In the genomic region with DNA sequence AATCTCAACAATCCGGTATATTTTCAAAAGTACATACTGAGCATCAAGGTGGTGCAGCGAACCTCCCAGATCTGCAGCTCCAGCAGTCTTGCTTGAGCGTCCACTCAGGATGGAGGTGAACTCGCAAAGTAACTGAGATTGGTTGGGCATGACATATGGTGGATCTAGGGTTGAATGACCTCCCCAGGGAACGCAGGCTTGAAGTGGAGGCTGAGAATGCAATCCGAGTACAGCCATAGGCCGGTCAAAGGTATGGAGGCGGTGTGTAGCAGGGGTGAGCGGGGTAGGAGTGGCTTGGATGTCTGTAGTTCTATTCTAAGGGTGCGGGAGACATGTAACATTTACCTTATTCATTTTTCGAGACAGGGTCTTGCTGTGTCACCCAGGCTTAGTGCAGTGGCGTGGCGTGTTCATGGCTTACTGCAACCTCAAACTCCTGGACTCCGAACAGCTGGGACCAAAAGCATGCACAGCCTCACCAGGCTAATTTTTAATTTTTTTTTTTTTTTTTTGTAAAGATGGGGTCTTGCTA, we compare ENCODE assay signal across 8 cellular contexts. TPM values are rescaled to one million over a fixed set of nuclear protein-coding genes. Genes with fewer than 3 reads are reported as not detected.
DNase-seq lines count a peak whose midpoint lies in the region; ATAC-seq and TF ChIP-seq lines count a peak whose summit lies in the region.

No MANE protein-coding gene starts in this region.

- no peaks in the 10 kb centered on the region for H3K27me3 Mint-ChIP-seq in activated T-cell treated with anti-CD3 and anti-CD28 coated beads, Interleukin-2, amount 50 U/mL, for 4 hours (ENCODE audit: low read depth)
- H3K27me3 Mint-ChIP-seq in neural crest cell (ENCODE audit: low read depth), result no peaks in the 10 kb centered on the region

- H3K4me1 Mint-ChIP-seq in activated T-cell treated with anti-CD3 and anti-CD28 coated beads, Interleukin-2, amount 50 U/mL, for 4 hours (ENCODE audit: low read depth), result peaks cover 37% of the 10 kb centered on the region
- peaks cover 37% of the 10 kb centered on the region for H3K4me1 Mint-ChIP-seq in neural crest cell

- no peak for TF ChIP-seq CTCF in foreskin fibroblast (IDR thresholded peaks at IDR 0.05; ENCODE audit: low read depth, low read length)
- TF ChIP-seq CTCF in neural crest cell (conservative IDR thresholded peaks at IDR 0.05), result no peak

- no peaks in the 10 kb centered on the region for H3K9me3 Mint-ChIP-seq in activated T-cell treated with anti-CD3 and anti-CD28 coated beads, Interleukin-2, amount 50 U/mL, for 4 hours
- H3K9me3 Mint-ChIP-seq in neural crest cell, result no peaks in the 10 kb centered on the region

- H3K4me3 Mint-ChIP-seq in activated T-cell treated with anti-CD3 and anti-CD28 coated beads, Interleukin-2, amount 50 U/mL, for 4 hours, result peak overlapping the region; percentile 94
- H3K4me3 Mint-ChIP-seq in neural crest cell, result peak overlapping the region; percentile 93

- H3K36me3 Mint-ChIP-seq in activated T-cell treated with anti-CD3 and anti-CD28 coated beads, Interleukin-2, amount 50 U/mL, for 4 hours (ENCODE audit: insufficient read depth), result peaks cover 14% of the 10 kb centered on the region
- H3K36me3 Mint-ChIP-seq in neural crest cell (ENCODE audit: low read depth), result peaks cover 11% of the 10 kb centered on the region

- peak; percentile 39 for ATAC-seq in HG02759 (IDR thresholded peaks at IDR 0.05; ENCODE audit: unreplicated experiment)
- peak; percentile 3 to 11 for ATAC-seq in activated T-cell treated with anti-CD3 and anti-CD28 coated beads, Interleukin-2, amount 50 U/mL, for 4 hours

- peak overlapping the region; percentile 72 to 89 for H3K4me3 ChIP-seq in foreskin fibroblast (ENCODE audit: low read depth in 1 of 2, low read length in 2 of 2)

- peak; percentile 11 for DNase-seq in activated naive CD4-positive, alpha-beta T cell treated with Interleukin-2 at 50 U/mL for 16 hours
- DNase-seq in activated naive CD4-positive, alpha-beta T cell treated with anti-CD3 and anti-CD28 coated beads, Interleukin-2, amount 50 U/mL, for 16 hours, result no peak
- DNase-seq in NCI-H2029 treated with DMSO at 0.1 percent for 48 hours (lab: John Stamatoyannopoulos, UW), result peak; percentile 45
- DNase-seq in activated T-cell treated with anti-CD3 and anti-CD28 coated beads, Interleukin-2, amount 50 U/mL, for 4 hours, result no peak
- DNase-seq in foreskin fibroblast, result peak; percentile 58 to 78
- no peak for DNase-seq in neural crest cell (ENCODE audit: low read depth, low spot score)
- no peak for DNase-seq in SIG-M5 (lab: John Stamatoyannopoulos, UW)

- H3K27ac Mint-ChIP-seq in neural crest cell (ENCODE audit: unreplicated experiment), result peak overlapping the region; percentile 96

RNA-seq across cellular contexts. Expression of a gene that starts 0.6 kb away (rescaled TPM):
- total RNA-seq in activated T-cell treated with anti-CD3 and anti-CD28 coated beads, Interleukin-2, amount 50 U/mL, for 4 hours, result 10 to 100 TPM; 14.3 to 20.9 (median 18.8) TPM
- 38.0 and 38.4 TPM in 2 replicates for total RNA-seq in neural crest cell

RNA-seq across cellular contexts. Expression of a gene that starts 15.8 kb away (rescaled TPM):
- total RNA-seq in activated T-cell treated with anti-CD3 and anti-CD28 coated beads, Interleukin-2, amount 50 U/mL, for 4 hours, result 10 to 100 TPM; 35.9 to 41.4 (median 39.2) TPM
- total RNA-seq in neural crest cell, result 30.4 and 32.6 TPM in 2 replicates

RNA-seq across cellular contexts. Expression of a gene that starts 16.6 kb away (rescaled TPM):
- 10 to 100 TPM; 36.8 to 41.4 (median 38.2) TPM for total RNA-seq in activated T-cell treated with anti-CD3 and anti-CD28 coated beads, Interleukin-2, amount 50 U/mL, for 4 hours
- total RNA-seq in neural crest cell, result 57.1 and 66.3 TPM in 2 replicates

RNA-seq across cellular contexts. Expression of a gene that starts 30.9 kb away (rescaled TPM):
- total RNA-seq in activated T-cell treated with anti-CD3 and anti-CD28 coated beads, Interleukin-2, amount 50 U/mL, for 4 hours, result 100 to 1,000 TPM; 107 TPM
- total RNA-seq in neural crest cell, result 69.4 and 71.5 TPM in 2 replicates

RNA-seq across cellular contexts. Expression of a gene that starts 31.6 kb away (rescaled TPM):
- 10 to 100 TPM; 50.2 to 80.5 (median 54.7) TPM for total RNA-seq in activated T-cell treated with anti-CD3 and anti-CD28 coated beads, Interleukin-2, amount 50 U/mL, for 4 hours
- 47.1 and 49.8 TPM in 2 replicates for total RNA-seq in neural crest cell

Comparison
In these comparisons a context has a peak if more than half of its experiments do, and no peak if none do; other contexts are left out.
1. DNase-seq: peak in activated naive CD4-positive, alpha-beta T cell treated with Interleukin-2 at 50 U/mL for 16 hours (single experiment), NCI-H2029 treated with DMSO at 0.1 percent for 48 hours (single experiment) and foreskin fibroblast (2 of 2); none in activated naive CD4-positive, alpha-beta T cell treated with anti-CD3 and anti-CD28 coated beads, Interleukin-2, amount 50 U/mL, for 16 hours (single experiment), activated T-cell treated with anti-CD3 and anti-CD28 coated beads, Interleukin-2, amount 50 U/mL, for 4 hours (single experiment), neural crest cell (single experiment) and SIG-M5 (single experiment).